24 cellular contexts compared by ENCODE assay signal in genomic region chr10:53898532-53898931, GRCh38.
DNase-seq lines count a peak whose midpoint lies in the region; ATAC-seq, FAIRE-seq and TF ChIP-seq lines count a peak whose summit lies in the region.
"Had no signal": no experiment of that assay in that cellular context is flagged by ENCODE, and none has a peak within 500 bp of the region (broad histone marks: within the 10 kb centered on the region; RNA-seq: fewer than 3 reads in every experiment).

No MANE protein-coding gene starts in this region.

- dilution Hi-C loops in mammary epithelial cell (cut with HindIII; ENCODE audit: low sequenced_read_pairs): no loop called here

- TF ChIP-seq CTCF in mammary epithelial cell (conservative IDR thresholded peaks at IDR 0.05 in 1 of 2, IDR thresholded peaks at IDR 0.05 in 1 of 2; ENCODE audit: extremely low read depth in 1 of 2, insufficient read depth in 1 of 2, low read depth in 1 of 2, low read length in 2 of 2): no peak
- TF ChIP-seq CTCF in breast epithelium (IDR thresholded peaks at IDR 0.05): no peak
- TF ChIP-seq CTCF in bronchial epithelial cell (IDR thresholded peaks at IDR 0.05; ENCODE audit: insufficient read depth, low read length, severe bottlenecking): no peak
- TF ChIP-seq CTCF in foreskin keratinocyte (conservative IDR thresholded peaks at IDR 0.05): no peak

- no TSS peak for BruUV-seq in mammary epithelial cell (replicated peaks; lab: Mats Ljungman, UMichigan)

- H3K9me3 ChIP-seq in mammary epithelial cell (replicated peaks; ENCODE audit: insufficient read depth, low read length): no peaks in the 10 kb centered on the region
- no peaks in the 10 kb centered on the region for H3K9me3 ChIP-seq in breast epithelium
- H3K9me3 ChIP-seq: A549, BE2C had no signal

- in situ Hi-C loops in mammary epithelial cell (cut with MboI; ENCODE audit: low sequenced_read_pairs in 2 of 2): no loop called here

- 8% methylated on average over 1 of the region's 1 CpG for WGBS in mammary epithelial cell (ENCODE audit: low coverage, missing lambda C conversion rate)

- H4K20me1 ChIP-seq in mammary epithelial cell (ENCODE audit: insufficient read depth, low read length): no peaks in the 10 kb centered on the region

- no peaks in the 10 kb centered on the region for H3K4me1 ChIP-seq in mammary epithelial cell (ENCODE audit: insufficient read depth, low read length)
- H3K4me1 ChIP-seq in breast epithelium: no peaks in the 10 kb centered on the region
- H3K4me1 ChIP-seq in foreskin keratinocyte: peaks cover 13% of the 10 kb centered on the region
- H3K4me1 ChIP-seq: A549 had no signal

- H2AFZ ChIP-seq in mammary epithelial cell (ENCODE audit: low read depth, low read length): no peak overlapping the region
- H2AFZ ChIP-seq: GM23338 had no signal

- intact Hi-C loops in mammary epithelial cell (cut with micrococcal nuclease) (no loop called here), breast epithelium (cut with DNase I; ENCODE audit: low total_unique reads) (no loop called here), left ventricle myocardium superior (cut with micrococcal nuclease) (no loop called here)

- no peak overlapping the region for H3K9ac ChIP-seq in mammary epithelial cell (ENCODE audit: insufficient read depth, low read length)

- FAIRE-seq in bronchial epithelial cell (lab: Jason Lieb, UNC): no peak
- FAIRE-seq: A549, GM12891, GM18507 had no signal

- H3K4me2 ChIP-seq in mammary epithelial cell (ENCODE audit: insufficient read depth, low read depth, low read length): peak overlapping the region; percentile 7
- H3K4me2 ChIP-seq: A549, GM23338 had no signal

- no peak for TF ChIP-seq POLR2A in breast epithelium (IDR thresholded peaks at IDR 0.05)

- H3K4me3 ChIP-seq in mammary epithelial cell (replicated peaks in 1 of 3; ENCODE audit: insufficient read depth in 1 of 3, low read depth in 2 of 3, low read length in 3 of 3): no peak overlapping the region
- no peak overlapping the region for H3K4me3 ChIP-seq in breast epithelium
- H3K4me3 ChIP-seq in bronchial epithelial cell (ENCODE audit: low read depth, low read length): no peak overlapping the region
- H3K4me3 ChIP-seq: A549, GM23338 had no signal

- DNase-seq in mammary epithelial cell (peak; percentile 16), breast epithelium (ENCODE audit: low spot score in 2 of 2) (no peak), bronchial epithelial cell (ENCODE audit: low read depth) (peak; percentile 81), foreskin keratinocyte (peak; percentile 28 to 63), T-helper 1 cell (no peak), left ventricle myocardium superior (no peak)
- DNase-seq: 8988T; ACHN; AML-193; BE2C; C1 segment of cervical spinal cord; Calu3; CD4-positive, alpha-beta memory T cell; COR-L47; DMS53; DMS79 treated with DMSO at 0.1 percent for 48 hours; GF-D8; H9 had no signal

- no peaks in the 10 kb centered on the region for H3K79me2 ChIP-seq in mammary epithelial cell (ENCODE audit: insufficient read depth, low read length)

- H3K36me3 ChIP-seq in mammary epithelial cell (ENCODE audit: insufficient read depth, low read length) (no peaks in the 10 kb centered on the region), breast epithelium (no peaks in the 10 kb centered on the region), bronchial epithelial cell (ENCODE audit: control insufficient read depth, insufficient read depth, low read length) (no peaks in the 10 kb centered on the region)
- H3K36me3 ChIP-seq: BE2C had no signal

- H3K27me3 ChIP-seq in mammary epithelial cell (ENCODE audit: insufficient read depth, low read length) (no peaks in the 10 kb centered on the region), breast epithelium (no peaks in the 10 kb centered on the region), bronchial epithelial cell (ENCODE audit: control insufficient read depth, insufficient read depth, low read length) (no peaks in the 10 kb centered on the region), foreskin keratinocyte (no peaks in the 10 kb centered on the region)
- H3K27me3 ChIP-seq: BE2C had no signal

- peak; percentile 84 for ATAC-seq in foreskin keratinocyte
- ATAC-seq in left ventricle myocardium superior: no peak
- no peak for ATAC-seq in HG03378 (IDR thresholded peaks at IDR 0.05; ENCODE audit: unreplicated experiment)
- ATAC-seq: A549, GM23338, HCT116 had no signal

- no peak overlapping the region for H3K27ac ChIP-seq in mammary epithelial cell (ENCODE audit: insufficient read depth, low read depth, low read length)
- no peak overlapping the region for H3K27ac ChIP-seq in breast epithelium
- H3K27ac ChIP-seq in foreskin keratinocyte: peak overlapping the region; percentile 0
- H3K27ac ChIP-seq: A549 had no signal

- CTCF ChIA-PET in mammary epithelial cell (lab: Charles Lee; ENCODE audit: low non-redundant PET): no interaction called here

Comparison
In these comparisons a context has a peak if more than half of its experiments do, and no peak if none do; other contexts are left out.
1. DNase-seq: peak in mammary epithelial cell (single experiment), bronchial epithelial cell (single experiment) and foreskin keratinocyte (2 of 2); none in breast epithelium (0 of 2), T-helper 1 cell (0 of 5) and left ventricle myocardium superior (single experiment).